13 cellular contexts compared by ENCODE assay signal in genomic region chr1:10767282-10767681, GRCh38. TPM values are rescaled to one million over a fixed set of nuclear protein-coding genes. Genes with fewer than 3 reads are reported as not detected.
DNase-seq lines count a peak whose midpoint lies in the region; ATAC-seq and TF ChIP-seq lines count a peak whose summit lies in the region.
"Had no signal": no experiment of that assay in that cellular context is flagged by ENCODE, and none has a peak within 500 bp of the region (broad histone marks: within the 10 kb centered on the region; RNA-seq: fewer than 3 reads in every experiment).

No MANE protein-coding gene starts in this region.

- intact Hi-C loops in Right ventricle myocardium inferior (cut with DNase I), result no loop called here
- intact Hi-C loops in left cardiac atrium (cut with DNase I), result no loop called here
- intact Hi-C loops in vagina (cut with DNase I), result no loop called here

- peaks cover 59% of the 10 kb centered on the region for H3K4me1 ChIP-seq in mucosa of stomach (ENCODE audit: control insufficient read depth, insufficient read depth, low read length)
- H3K4me1 ChIP-seq in vagina, result peaks cover 65% of the 10 kb centered on the region

- H3K9ac ChIP-seq in mucosa of stomach (ENCODE audit: low read length), result peak overlapping the region; percentile 24

- DNase-seq in Right ventricle myocardium inferior (ENCODE audit: missing footprints) (peak; percentile 34), left cardiac atrium (no peak), NCI-H510A (lab: John Stamatoyannopoulos, UW) (peak; percentile 83), vagina (ENCODE audit: extremely low spot score in 2 of 2) (no peak), midbrain (lab: John Stamatoyannopoulos, UW) (no peak), cerebellum (ENCODE audit: low spot score) (no peak), substantia nigra (lab: John Stamatoyannopoulos, UW) (no peak)
- DNase-seq: C1 segment of cervical spinal cord, COR-L47, KBM-7, NCI-H1417 treated with DMSO at 0.1 percent for 48 hours, NCI-H2029 treated with DMSO at 0.1 percent for 48 hours had no signal

- no peaks in the 10 kb centered on the region for H3K9me3 ChIP-seq in mucosa of stomach (ENCODE audit: control insufficient read depth, low read length)
- H3K9me3 ChIP-seq in vagina, result no peaks in the 10 kb centered on the region

- H3K36me3 ChIP-seq in mucosa of stomach (ENCODE audit: control insufficient read depth, insufficient read depth, low read length), result no peaks in the 10 kb centered on the region
- no peaks in the 10 kb centered on the region for H3K36me3 ChIP-seq in vagina

- H3K4me3 ChIP-seq in mucosa of stomach (ENCODE audit: low read length) (no peak overlapping the region), vagina (no peak overlapping the region)

- no peaks in the 10 kb centered on the region for H3K27me3 ChIP-seq in mucosa of stomach (ENCODE audit: control insufficient read depth, insufficient read depth, low read length)
- no peaks in the 10 kb centered on the region for H3K27me3 ChIP-seq in vagina

- TF ChIP-seq POLR2A in vagina (IDR thresholded peaks at IDR 0.05), result no peak

- no peak for ATAC-seq in Right ventricle myocardium inferior
- ATAC-seq in left cardiac atrium, result no peak

- H3K27ac ChIP-seq in vagina, result peak overlapping the region; percentile 67
- no peak overlapping the region for H3K27ac ChIP-seq in substantia nigra (ENCODE audit: low read depth, low read length, poor library complexity, severe bottlenecking)

- TF ChIP-seq CTCF in vagina (IDR thresholded peaks at IDR 0.05), result no peak

RNA-seq across cellular contexts. Expression of gene CASZ1, which starts 29.2 kb away (rescaled TPM):
- total RNA-seq in Right ventricle myocardium inferior (58.2 TPM), left cardiac atrium (10 to 100 TPM; 37.6 to 68.2 TPM), vagina (30.7 TPM), cerebellum (1.7 TPM)

Comparison
In these comparisons a context has a peak if more than half of its experiments do, and no peak if none do; other contexts are left out.
1. DNase-seq: peak in Right ventricle myocardium inferior (single experiment) and NCI-H510A (single experiment); none in left cardiac atrium (single experiment), vagina (0 of 2), midbrain (single experiment), cerebellum (single experiment) and substantia nigra (0 of 49).
2. RNA of gene CASZ1, which starts 29.2 kb away (total RNA-seq): 37.6 to 68.2 TPM in left cardiac atrium, 58.2 TPM in Right ventricle myocardium inferior (single experiment) and 30.7 TPM in vagina (single experiment); 1.7 TPM in cerebellum (single experiment); every median in the first group is over 10 times any median in the second.